8 cellular contexts compared by ENCODE assay signal in the genomic region with DNA sequence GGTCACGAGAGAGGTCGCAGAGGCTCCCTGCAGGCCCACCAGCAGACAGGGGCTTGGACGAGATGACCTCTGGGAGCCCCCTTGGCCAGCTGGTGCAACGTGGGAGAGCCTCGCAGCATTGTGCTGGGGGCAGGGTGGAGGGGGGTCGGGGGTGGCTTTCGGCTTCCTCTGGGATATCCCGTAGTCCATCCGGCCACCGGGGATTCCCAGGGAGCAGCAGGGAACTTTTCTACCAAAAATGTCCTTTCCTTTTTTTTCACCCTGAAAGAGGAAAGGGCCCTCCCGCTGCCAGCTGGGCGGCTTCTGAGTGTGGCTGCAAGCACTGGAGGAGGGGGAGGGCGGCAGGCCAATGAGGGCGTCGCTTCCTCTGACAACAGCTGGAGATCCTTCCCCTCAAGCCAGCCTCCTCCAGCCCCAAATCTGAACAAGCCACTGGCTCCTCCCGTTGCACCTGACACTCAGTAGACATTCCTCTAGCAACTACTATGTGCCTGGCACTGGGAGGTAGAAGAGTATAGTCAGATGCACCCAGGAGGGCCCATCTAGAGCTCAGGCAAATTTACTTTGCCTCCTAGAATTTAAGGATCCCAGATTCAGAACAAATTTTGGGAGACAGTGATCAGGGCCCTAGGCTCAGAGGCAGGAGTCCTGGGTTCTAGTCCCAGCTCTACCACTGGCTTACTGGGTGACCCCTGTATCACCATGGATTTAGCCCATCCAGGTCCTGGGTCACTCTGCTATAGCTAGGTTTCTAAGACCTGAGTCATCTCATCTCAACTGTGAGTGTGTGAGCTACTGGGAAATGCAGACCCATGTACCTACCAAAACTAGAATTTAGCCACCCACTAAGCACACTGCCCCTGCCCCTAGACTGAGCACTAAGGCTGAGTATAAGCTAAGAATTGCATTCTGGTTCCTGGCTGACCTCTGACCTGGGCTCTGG. TPM values are rescaled to one million over a fixed set of nuclear protein-coding genes. Genes with fewer than 3 reads are reported as not detected.
DNase-seq lines count a peak whose midpoint lies in the region; ATAC-seq and TF ChIP-seq lines count a peak whose summit lies in the region.

No MANE protein-coding gene starts in this region.

- H3K27me3 ChIP-seq in heart left ventricle (no peaks in the 10 kb centered on the region), prostate gland (replicated peaks; ENCODE audit: insufficient read depth) (no peaks in the 10 kb centered on the region)

- no peak for TF ChIP-seq POLR2A in heart left ventricle (IDR thresholded peaks at IDR 0.05)
- peak; percentile 31 for TF ChIP-seq POLR2A in prostate gland (IDR thresholded peaks at IDR 0.05)

- H3K4me1 ChIP-seq in heart left ventricle (peaks cover 7 to 62% (median 54%) of the 10 kb centered on the region in 12 donors), prostate gland (replicated peaks) (peaks cover 3% of the 10 kb centered on the region)

- H3K36me3 ChIP-seq in heart left ventricle (peaks cover 0 to 42% (median 28%) of the 10 kb centered on the region in 9 donors), prostate gland (peaks cover 3 to 6% of the 10 kb centered on the region in 2 donors)

- H3K27ac ChIP-seq in heart left ventricle (peak overlapping the region; percentile 47 to 97 (median 75)), prostate gland (peak overlapping the region; percentile 44 to 72)

- ATAC-seq in HG02642 (IDR thresholded peaks at IDR 0.05; ENCODE audit: poor library complexity, unreplicated experiment) (peak; percentile 62), heart left ventricle (peak; percentile 57 to 83 (median 67))

- peak; percentile 81 for DNase-seq in ELF-1 (ENCODE audit: low read depth, low spot score)
- DNase-seq in NOMO-1 (lab: John Stamatoyannopoulos, UW; ENCODE audit: unreplicated experiment in 2 of 2), result peak; percentile 52 to 81
- peak; percentile 10 for DNase-seq in amniotic stem cell (lab: John Stamatoyannopoulos, UW)
- peak; percentile 92 to 96 (median 94) for DNase-seq in heart left ventricle
- DNase-seq in prostate gland (ENCODE audit: low spot score), result peak; percentile 84
- no peak for DNase-seq in COLO829 (ENCODE audit: low spot score)
- no peak for DNase-seq in NCI-H2081 treated with DMSO at 0.1 percent for 48 hours (lab: John Stamatoyannopoulos, UW)

- TF ChIP-seq CTCF in heart left ventricle (IDR thresholded peaks at IDR 0.05), result no peak
- TF ChIP-seq CTCF in prostate gland (IDR thresholded peaks at IDR 0.05), result no peak

- peak overlapping the region in 10 of 12 donors; percentile 16 to 82 (median 34) for H3K4me3 ChIP-seq in heart left ventricle
- no peak overlapping the region for H3K4me3 ChIP-seq in prostate gland

- 7 to 15% (median 10%) methylated on average over 12 to 16 of the region's 16 CpGs for WGBS in heart left ventricle, 4 donors
- WGBS in prostate gland, result 8% methylated on average over 15 of the region's 16 CpGs

- intact Hi-C loops in heart left ventricle (cut with DNase I), result loop anchor here in 3 of 10 donors (10.0 kb wide), 2 partner anchors 51 to 101 kb away; a partner anchor contains a TSS
- intact Hi-C loops in prostate gland (cut with DNase I), result loop anchor here (5.0 kb wide), 1 partner anchor 78 kb away; no protein-coding TSS in a partner anchor

- H3K9me3 ChIP-seq in heart left ventricle (no peaks in the 10 kb centered on the region), prostate gland (no peaks in the 10 kb centered on the region)

RNA-seq across cellular contexts. Expression of a gene that starts 2.7 kb away (rescaled TPM):
- total RNA-seq in heart left ventricle (10 to 100 TPM in 6 of 9 donors, 1 to 10 TPM in 3; 6.9 to 24.0 (median 11.2) TPM), prostate gland (10 to 100 TPM; 19.4 to 19.7 TPM)
- 1 to 10 TPM; 6.0 to 9.7 TPM for polyA plus RNA-seq in heart left ventricle

RNA-seq across cellular contexts. Expression of a gene that starts 9.9 kb away (rescaled TPM):
- total RNA-seq in heart left ventricle (10 to 100 TPM; 23.1 to 77.6 (median 37.8) TPM), prostate gland (10 to 100 TPM; 28.1 to 37.8 TPM)
- polyA plus RNA-seq in heart left ventricle, result 10 to 100 TPM; 23.5 to 35.3 TPM

RNA-seq across cellular contexts. Expression of a gene that starts 54.2 kb away (rescaled TPM):
- total RNA-seq in heart left ventricle (100 to 1,000 TPM; 147 to 237 (median 179) TPM), prostate gland (10 to 100 TPM; 52.2 to 71.3 TPM)
- polyA plus RNA-seq in heart left ventricle, result 100 to 1,000 TPM in 1 of 2 donors, 10 to 100 TPM in 1; 96.8 to 263 TPM

RNA-seq across cellular contexts. Expression of a gene that starts 57.7 kb away (rescaled TPM):
- under 1 TPM in 1 of 9 donors, not detected in 8; 0.81 TPM for total RNA-seq in heart left ventricle
- not detected for polyA plus RNA-seq in heart left ventricle
- total RNA-seq in prostate gland, result 10 to 100 TPM in 1 of 2 donors, not detected in 1; 30.6 TPM

Comparison
In these comparisons a context has a peak if more than half of its experiments do, and no peak if none do; other contexts are left out.
1. DNase-seq: peak in ELF-1 (single experiment), NOMO-1 (2 of 2), amniotic stem cell (single experiment), heart left ventricle (5 of 5) and prostate gland (single experiment); none in COLO829 (single experiment) and NCI-H2081 treated with DMSO at 0.1 percent for 48 hours (single experiment).
2. H3K4me3 ChIP-seq: peak in heart left ventricle (10 of 12); none in prostate gland (0 of 2).